25 cellular contexts compared by ENCODE assay signal in the genomic region with DNA sequence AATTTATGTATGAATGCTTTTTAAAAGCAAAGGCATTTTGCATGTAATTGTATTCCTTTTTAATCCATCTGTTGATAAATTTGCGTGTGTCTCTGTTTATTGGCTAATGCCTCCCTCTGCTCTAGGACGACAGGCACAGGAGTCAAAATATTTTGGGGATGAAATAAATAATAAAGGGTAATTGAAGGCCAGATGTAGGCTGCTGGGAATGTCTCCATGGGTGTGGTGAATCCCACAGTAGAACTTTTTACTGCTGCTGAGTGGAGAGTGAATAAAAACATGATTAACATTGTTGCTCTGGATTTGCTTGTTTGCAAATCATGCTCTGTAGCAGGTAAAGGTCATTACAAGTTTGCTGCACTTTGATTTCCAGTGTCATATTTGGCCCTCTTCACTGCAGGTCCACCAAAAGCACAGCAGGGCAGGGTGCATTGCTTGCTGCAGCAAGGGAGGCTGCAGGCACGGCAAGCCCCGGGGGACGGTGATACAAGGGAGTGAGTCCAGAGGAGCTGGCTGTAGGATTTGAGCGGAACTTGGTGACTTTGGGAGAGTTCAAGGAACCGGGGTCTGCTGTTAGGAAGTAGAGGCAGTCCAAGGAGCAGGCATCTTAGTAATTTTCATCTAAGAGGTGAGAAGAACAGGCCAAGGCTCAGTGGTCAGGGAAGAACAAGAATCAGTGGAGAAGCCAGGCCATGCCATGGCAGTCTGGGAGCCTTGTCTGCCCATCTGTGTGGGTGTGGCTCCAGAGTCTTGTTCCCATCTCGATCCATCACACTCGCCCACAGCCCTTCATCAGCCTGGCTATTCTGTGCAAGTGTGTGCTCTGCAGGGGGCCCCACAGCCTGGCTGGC.
"Had no signal": no experiment of that assay in that cellular context is flagged by ENCODE, and none has a peak within 500 bp of the region (broad histone marks: within the 10 kb centered on the region; RNA-seq: fewer than 3 reads in every experiment).

No MANE protein-coding gene starts in this region.

- H3K27ac ChIP-seq: hepatocyte, left lung, stomach, suprapubic skin, tibial nerve had no signal

- H3K36me3 Mint-ChIP-seq: activated naive CD8-positive, alpha-beta T cell treated with anti-CD3 and anti-CD28 coated beads, Interleukin-2, amount 10 ng/mL, durations not matched to agents 7 days and 5 days; immature natural killer cell; natural killer cell treated with Interleukin-12 subunit alpha and Interleukin-12 subunit beta and Interleukin-15 and Interleukin-18, amount 100 ng/mL, for 72 hours; stimulated activated effector memory CD8-positive, alpha-beta T cell treated with anti-CD3 and anti-CD28 coated beads, Interleukin-12 subunit alpha, Interleukin-12 subunit beta, amount 100 ng/mL, for 72 hours; WTC11 had no signal

- DNase-seq: activated effector memory CD4-positive, alpha-beta T cell treated with Interleukin-2 at 50 U/mL for 16 hours; activated naive CD4-positive, alpha-beta T cell treated with anti-CD3 and anti-CD28 coated beads for 36 hours; activated naive CD8-positive, alpha-beta T cell treated with anti-CD3 and anti-CD28 coated beads, Interleukin-2, amount 10 ng/mL, durations not matched to agents 7 days and 5 days; activated T-cell treated with anti-CD3 and anti-CD28 coated beads, Interleukin-2, amount 50 U/mL, for 72 hours; amniotic stem cell; cerebellar nuclear complex; cortex of kidney; foreskin melanocyte; immature natural killer cell; kidney glomerular epithelial cell; left lung; mammary epithelial cell; small intestine; stimulated activated CD4-positive, alpha-beta T cell treated with anti-CD3 and anti-CD28 coated beads, Interleukin-2, amount 100 ng/mL, for 24 hours; stomach; T-helper 9 cell had no signal

- H3K27ac Mint-ChIP-seq: activated naive CD4-positive, alpha-beta T cell treated with anti-CD3 and anti-CD28 coated beads for 36 hours; activated naive CD8-positive, alpha-beta T cell treated with anti-CD3 and anti-CD28 coated beads, Interleukin-2, amount 10 ng/mL, durations not matched to agents 7 days and 5 days; activated T-cell treated with anti-CD3 and anti-CD28 coated beads, Interleukin-2, amount 50 U/mL, for 72 hours; immature natural killer cell; natural killer cell treated with Interleukin-12 subunit alpha and Interleukin-12 subunit beta and Interleukin-15 and Interleukin-18, amount 100 ng/mL, for 72 hours; stimulated activated effector memory CD8-positive, alpha-beta T cell treated with anti-CD3 and anti-CD28 coated beads, Interleukin-12 subunit alpha, Interleukin-12 subunit beta, amount 100 ng/mL, for 72 hours; WTC11 had no signal

- H3K9me3 ChIP-seq: stomach, suprapubic skin, tibial nerve had no signal

- H3K4me3 ChIP-seq: hepatocyte, left lung, stomach, suprapubic skin, tibial nerve had no signal

- H3K4me1 Mint-ChIP-seq: activated naive CD8-positive, alpha-beta T cell treated with anti-CD3 and anti-CD28 coated beads, Interleukin-2, amount 10 ng/mL, durations not matched to agents 7 days and 5 days; immature natural killer cell; stimulated activated effector memory CD8-positive, alpha-beta T cell treated with anti-CD3 and anti-CD28 coated beads, Interleukin-12 subunit alpha, Interleukin-12 subunit beta, amount 100 ng/mL, for 72 hours had no signal

- H3K36me3 ChIP-seq: left lung, stomach, suprapubic skin, tibial nerve had no signal

- H3K4me1 ChIP-seq: left lung, suprapubic skin, tibial nerve had no signal

- ATAC-seq: activated T-cell treated with anti-CD3 and anti-CD28 coated beads, Interleukin-2, amount 50 U/mL, for 72 hours; left lung; natural killer cell treated with Interleukin-12 subunit alpha and Interleukin-12 subunit beta and Interleukin-15 and Interleukin-18, amount 100 ng/mL, for 72 hours; sciatic nerve; stimulated activated effector memory CD8-positive, alpha-beta T cell treated with anti-CD3 and anti-CD28 coated beads, Interleukin-12 subunit alpha, Interleukin-12 subunit beta, amount 100 ng/mL, for 72 hours; WTC11 had no signal

- H3K9me3 Mint-ChIP-seq: activated naive CD4-positive, alpha-beta T cell treated with anti-CD3 and anti-CD28 coated beads for 36 hours; activated T-cell treated with anti-CD3 and anti-CD28 coated beads, Interleukin-2, amount 50 U/mL, for 72 hours; immature natural killer cell; natural killer cell treated with Interleukin-12 subunit alpha and Interleukin-12 subunit beta and Interleukin-15 and Interleukin-18, amount 100 ng/mL, for 72 hours; stimulated activated effector memory CD8-positive, alpha-beta T cell treated with anti-CD3 and anti-CD28 coated beads, Interleukin-12 subunit alpha, Interleukin-12 subunit beta, amount 100 ng/mL, for 72 hours had no signal

- H3K4me3 Mint-ChIP-seq: activated naive CD4-positive, alpha-beta T cell treated with anti-CD3 and anti-CD28 coated beads for 36 hours; activated naive CD8-positive, alpha-beta T cell treated with anti-CD3 and anti-CD28 coated beads, Interleukin-2, amount 10 ng/mL, durations not matched to agents 7 days and 5 days; activated T-cell treated with anti-CD3 and anti-CD28 coated beads, Interleukin-2, amount 50 U/mL, for 72 hours; immature natural killer cell; natural killer cell treated with Interleukin-12 subunit alpha and Interleukin-12 subunit beta and Interleukin-15 and Interleukin-18, amount 100 ng/mL, for 72 hours; stimulated activated effector memory CD8-positive, alpha-beta T cell treated with anti-CD3 and anti-CD28 coated beads, Interleukin-12 subunit alpha, Interleukin-12 subunit beta, amount 100 ng/mL, for 72 hours; WTC11 had no signal

- H3K27me3 ChIP-seq: hepatocyte, stomach, tibial nerve had no signal

- FAIRE-seq: bronchial epithelial cell, small intestine, urothelium cell line had no signal
